11 cellular contexts compared by ENCODE assay signal in the genomic region with DNA sequence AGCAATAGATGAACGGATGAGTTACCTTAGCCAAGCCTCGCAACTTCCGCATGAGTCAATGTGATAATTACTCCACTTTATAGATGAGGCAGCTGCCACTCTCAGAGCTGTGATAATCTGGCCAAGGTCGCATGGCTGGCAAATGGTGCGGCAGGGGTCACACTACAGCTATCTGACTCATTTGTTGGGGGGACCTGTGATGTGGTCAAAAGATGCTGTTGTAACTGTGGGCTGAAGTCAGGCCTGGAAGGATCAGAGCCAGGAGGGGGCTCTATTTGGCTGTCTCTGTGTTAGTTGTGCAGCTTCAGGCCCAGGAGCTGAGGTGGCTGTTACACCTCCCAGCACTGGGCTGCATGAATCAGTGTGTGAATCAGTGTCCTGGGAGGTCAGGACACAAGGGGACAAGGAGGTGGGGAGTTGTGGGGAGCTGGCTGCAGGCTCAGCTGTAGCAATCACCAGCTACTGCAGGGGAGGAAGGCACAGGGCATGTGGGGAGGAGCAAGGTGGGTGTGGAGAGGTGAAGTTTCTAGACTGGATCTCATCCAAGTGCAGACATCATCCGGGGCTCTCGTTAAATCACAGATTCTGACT. TPM values are rescaled to one million over a fixed set of nuclear protein-coding genes. Genes with fewer than 3 reads are reported as not detected.
DNase-seq lines count a peak whose midpoint lies in the region; ATAC-seq, FAIRE-seq and TF ChIP-seq lines count a peak whose summit lies in the region.
"Had no signal": no experiment of that assay in that cellular context is flagged by ENCODE, and none has a peak within 500 bp of the region (broad histone marks: within the 10 kb centered on the region; RNA-seq: fewer than 3 reads in every experiment).

No MANE protein-coding gene starts in this region.

- FAIRE-seq in frontal cortex (lab: Jason Lieb, UNC), result no peak

- peaks cover 0 to 8% of the 10 kb centered on the region in 2 donors for H3K4me1 ChIP-seq in adrenal gland (replicated peaks in 1 of 2)

- 40 to 58% (median 46%) methylated on average over 7 of the region's 7 CpGs for WGBS in adrenal gland, 4 donors

- H3K4me3 ChIP-seq in adrenal gland, result no peak overlapping the region
- H3K4me3 ChIP-seq: dorsolateral prefrontal cortex had no signal

- intact Hi-C loops in adrenal gland (cut with DNase I), result loop anchor here in 1 of 2 donors (5.0 kb wide), 1 partner anchor 47 kb away; no protein-coding TSS in a partner anchor
- intact Hi-C loops in left colon (cut with DNase I, micrococcal nuclease), result no loop called here

- no peaks in the 10 kb centered on the region for H3K27me3 ChIP-seq in adrenal gland

- TF ChIP-seq POLR2A in adrenal gland (IDR thresholded peaks at IDR 0.05), result no peak

- ATAC-seq in left colon (peak; percentile 83), HG02885 (IDR thresholded peaks at IDR 0.05; ENCODE audit: poor library complexity, unreplicated experiment) (no peak)

- H3K9me3 ChIP-seq in adrenal gland (replicated peaks in 1 of 3), result no peaks in the 10 kb centered on the region

- peak overlapping the region in 1 of 5 donors; percentile 62 for H3K27ac ChIP-seq in adrenal gland
- H3K27ac ChIP-seq: dorsolateral prefrontal cortex had no signal

- TF ChIP-seq CTCF in adrenal gland (IDR thresholded peaks at IDR 0.05), result peak in 5 of 6 experiments; percentile 3 to 37 (median 19)

- DNase-seq in AG08395 (ENCODE audit: low spot score) (peak; percentile 77), HS-27A (ENCODE audit: low read depth) (peak; percentile 36), adrenal gland (peak; percentile 68 to 92 (median 84)), left colon (peak; percentile 58 to 78), frontal cortex (ENCODE audit: low spot score in 2 of 2) (no peak), D341Med (ENCODE audit: low spot score) (no peak), MV-4-11 (lab: John Stamatoyannopoulos, UW) (no peak)
- DNase-seq: activated CD4-positive, CD25-positive, alpha-beta regulatory T cell; NCI-H146 had no signal

- no peaks in the 10 kb centered on the region for H3K36me3 ChIP-seq in adrenal gland (replicated peaks in 1 of 2)

RNA-seq across cellular contexts. Expression of a gene that starts 33.1 kb away (rescaled TPM):
- total RNA-seq in adrenal gland, result 100 to 1,000 TPM in 1 of 8 donors, 10 to 100 TPM in 7; 32.0 to 258 (median 46.1) TPM
- polyA plus RNA-seq in adrenal gland, result 100 to 1,000 TPM in 1 of 3 donors, 10 to 100 TPM in 2; 10.1 to 467 (median 28.5) TPM
- 10 to 100 TPM; 34.4 to 41.4 TPM for total RNA-seq in left colon
- total RNA-seq in frontal cortex, result 50.1 TPM

RNA-seq across cellular contexts. Expression of a gene that starts 52.5 kb away (rescaled TPM):
- not detected for total RNA-seq in adrenal gland
- not detected for polyA plus RNA-seq in adrenal gland
- total RNA-seq in left colon, result not detected
- total RNA-seq in frontal cortex, result not detected
- total RNA-seq: dorsolateral prefrontal cortex had no signal

Comparison
In these comparisons a context has a peak if more than half of its experiments do, and no peak if none do; other contexts are left out.
1. DNase-seq: peak in AG08395 (single experiment), HS-27A (single experiment), adrenal gland (7 of 7) and left colon (2 of 2); none in frontal cortex (0 of 2), D341Med (single experiment) and MV-4-11 (single experiment).